In the genomic region with DNA sequence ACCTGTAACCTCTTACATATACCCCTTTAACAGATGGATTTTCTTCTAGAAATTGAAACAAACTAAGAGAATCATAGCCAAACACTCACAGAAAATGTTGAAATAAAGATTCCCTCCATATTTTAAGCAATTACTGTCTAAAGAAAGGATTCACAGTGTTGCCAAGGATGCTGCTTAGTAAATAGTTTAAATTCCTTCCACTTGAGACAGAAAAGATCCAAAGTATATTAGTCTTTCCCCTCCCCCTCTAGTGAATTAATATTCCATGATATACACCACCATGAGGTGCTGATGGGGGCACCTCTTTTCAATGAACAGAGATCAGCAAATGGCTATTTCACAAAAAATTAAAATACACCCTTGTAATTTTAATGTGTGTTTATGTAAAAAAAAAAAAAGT, we compare ENCODE assay signal across 2 cellular contexts.
TF ChIP-seq lines count a peak whose summit lies in the region.

No MANE protein-coding gene starts in this region.

TF ChIP-seq in A549, 52 proteins besides CTCF, POLR2A, EP300 and RAD21 (continued from another document):
- TF ChIP-seq, protein P1, sequence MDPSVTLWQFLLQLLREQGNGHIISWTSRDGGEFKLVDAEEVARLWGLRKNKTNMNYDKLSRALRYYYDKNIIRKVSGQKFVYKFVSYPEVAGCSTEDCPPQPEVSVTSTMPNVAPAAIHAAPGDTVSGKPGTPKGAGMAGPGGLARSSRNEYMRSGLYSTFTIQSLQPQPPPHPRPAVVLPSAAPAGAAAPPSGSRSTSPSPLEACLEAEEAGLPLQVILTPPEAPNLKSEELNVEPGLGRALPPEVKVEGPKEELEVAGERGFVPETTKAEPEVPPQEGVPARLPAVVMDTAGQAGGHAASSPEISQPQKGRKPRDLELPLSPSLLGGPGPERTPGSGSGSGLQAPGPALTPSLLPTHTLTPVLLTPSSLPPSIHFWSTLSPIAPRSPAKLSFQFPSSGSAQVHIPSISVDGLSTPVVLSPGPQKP (IDR thresholded peaks at IDR 0.05; ENCODE audit: low read depth, low read length): no peak

TF ChIP-seq in GM23338, 12 proteins besides CTCF, POLR2A, EP300 and RAD21 (continued from another document):
- no peak for TF ChIP-seq ZNF331 (CRISPR knock-in tag; IDR thresholded peaks at IDR 0.05; ENCODE audit: low read depth)
- TF ChIP-seq CREB1 (CRISPR knock-in tag; IDR thresholded peaks at IDR 0.05; ENCODE audit: low read depth): no peak
- no peak for TF ChIP-seq JUNB (IDR thresholded peaks at IDR 0.05; ENCODE audit: unreplicated experiment)
- TF ChIP-seq POLR2AphosphoS5 (IDR thresholded peaks at IDR 0.05; ENCODE audit: low read depth): no peak
- TF ChIP-seq, protein P2, sequence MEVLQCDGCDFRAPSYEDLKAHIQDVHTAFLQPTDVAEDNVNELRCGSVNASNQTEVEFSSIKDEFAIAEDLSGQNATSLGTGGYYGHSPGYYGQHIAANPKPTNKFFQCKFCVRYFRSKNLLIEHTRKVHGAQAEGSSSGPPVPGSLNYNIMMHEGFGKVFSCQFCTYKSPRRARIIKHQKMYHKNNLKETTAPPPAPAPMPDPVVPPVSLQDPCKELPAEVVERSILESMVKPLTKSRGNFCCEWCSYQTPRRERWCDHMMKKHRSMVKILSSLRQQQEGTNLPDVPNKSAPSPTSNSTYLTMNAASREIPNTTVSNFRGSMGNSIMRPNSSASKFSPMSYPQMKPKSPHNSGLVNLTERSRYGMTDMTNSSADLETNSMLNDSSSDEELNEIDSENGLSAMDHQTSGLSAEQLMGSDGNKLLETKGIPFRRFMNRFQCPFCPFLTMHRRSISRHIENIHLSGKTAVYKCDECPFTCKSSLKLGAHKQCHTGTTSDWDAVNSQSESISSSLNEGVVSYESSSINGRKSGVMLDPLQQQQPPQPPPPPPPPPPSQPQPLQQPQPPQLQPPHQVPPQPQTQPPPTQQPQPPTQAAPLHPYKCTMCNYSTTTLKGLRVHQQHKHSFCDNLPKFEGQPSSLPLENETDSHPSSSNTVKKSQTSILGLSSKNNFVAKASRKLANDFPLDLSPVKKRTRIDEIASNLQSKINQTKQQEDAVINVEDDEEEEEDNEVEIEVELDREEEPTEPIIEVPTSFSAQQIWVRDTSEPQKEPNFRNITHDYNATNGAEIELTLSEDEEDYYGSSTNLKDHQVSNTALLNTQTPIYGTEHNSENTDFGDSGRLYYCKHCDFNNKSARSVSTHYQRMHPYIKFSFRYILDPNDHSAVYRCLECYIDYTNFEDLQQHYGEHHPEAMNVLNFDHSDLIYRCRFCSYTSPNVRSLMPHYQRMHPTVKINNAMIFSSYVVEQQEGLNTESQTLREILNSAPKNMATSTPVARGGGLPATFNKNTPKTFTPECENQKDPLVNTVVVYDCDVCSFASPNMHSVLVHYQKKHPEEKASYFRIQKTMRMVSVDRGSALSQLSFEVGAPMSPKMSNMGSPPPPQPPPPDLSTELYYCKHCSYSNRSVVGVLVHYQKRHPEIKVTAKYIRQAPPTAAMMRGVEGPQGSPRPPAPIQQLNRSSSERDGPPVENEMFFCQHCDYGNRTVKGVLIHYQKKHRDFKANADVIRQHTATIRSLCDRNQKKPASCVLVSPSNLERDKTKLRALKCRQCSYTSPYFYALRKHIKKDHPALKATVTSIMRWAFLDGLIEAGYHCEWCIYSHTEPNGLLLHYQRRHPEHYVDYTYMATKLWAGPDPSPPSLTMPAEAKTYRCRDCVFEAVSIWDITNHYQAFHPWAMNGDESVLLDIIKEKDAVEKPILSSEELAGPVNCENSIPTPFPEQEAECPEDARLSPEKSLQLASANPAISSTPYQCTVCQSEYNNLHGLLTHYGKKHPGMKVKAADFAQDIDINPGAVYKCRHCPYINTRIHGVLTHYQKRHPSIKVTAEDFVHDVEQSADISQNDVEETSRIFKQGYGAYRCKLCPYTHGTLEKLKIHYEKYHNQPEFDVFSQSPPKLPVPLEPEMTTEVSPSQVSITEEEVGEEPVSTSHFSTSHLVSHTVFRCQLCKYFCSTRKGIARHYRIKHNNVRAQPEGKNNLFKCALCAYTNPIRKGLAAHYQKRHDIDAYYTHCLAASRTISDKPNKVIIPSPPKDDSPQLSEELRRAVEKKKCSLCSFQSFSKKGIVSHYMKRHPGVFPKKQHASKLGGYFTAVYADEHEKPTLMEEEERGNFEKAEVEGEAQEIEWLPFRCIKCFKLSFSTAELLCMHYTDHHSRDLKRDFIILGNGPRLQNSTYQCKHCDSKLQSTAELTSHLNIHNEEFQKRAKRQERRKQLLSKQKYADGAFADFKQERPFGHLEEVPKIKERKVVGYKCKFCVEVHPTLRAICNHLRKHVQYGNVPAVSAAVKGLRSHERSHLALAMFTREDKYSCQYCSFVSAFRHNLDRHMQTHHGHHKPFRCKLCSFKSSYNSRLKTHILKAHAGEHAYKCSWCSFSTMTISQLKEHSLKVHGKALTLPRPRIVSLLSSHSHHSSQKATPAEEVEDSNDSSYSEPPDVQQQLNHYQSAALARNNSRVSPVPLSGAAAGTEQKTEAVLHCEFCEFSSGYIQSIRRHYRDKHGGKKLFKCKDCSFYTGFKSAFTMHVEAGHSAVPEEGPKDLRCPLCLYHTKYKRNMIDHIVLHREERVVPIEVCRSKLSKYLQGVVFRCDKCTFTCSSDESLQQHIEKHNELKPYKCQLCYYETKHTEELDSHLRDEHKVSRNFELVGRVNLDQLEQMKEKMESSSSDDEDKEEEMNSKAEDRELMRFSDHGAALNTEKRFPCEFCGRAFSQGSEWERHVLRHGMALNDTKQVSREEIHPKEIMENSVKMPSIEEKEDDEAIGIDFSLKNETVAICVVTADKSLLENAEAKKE (CRISPR knock-in tag; IDR thresholded peaks at IDR 0.05): no peak
- TF ChIP-seq, protein P3, sequence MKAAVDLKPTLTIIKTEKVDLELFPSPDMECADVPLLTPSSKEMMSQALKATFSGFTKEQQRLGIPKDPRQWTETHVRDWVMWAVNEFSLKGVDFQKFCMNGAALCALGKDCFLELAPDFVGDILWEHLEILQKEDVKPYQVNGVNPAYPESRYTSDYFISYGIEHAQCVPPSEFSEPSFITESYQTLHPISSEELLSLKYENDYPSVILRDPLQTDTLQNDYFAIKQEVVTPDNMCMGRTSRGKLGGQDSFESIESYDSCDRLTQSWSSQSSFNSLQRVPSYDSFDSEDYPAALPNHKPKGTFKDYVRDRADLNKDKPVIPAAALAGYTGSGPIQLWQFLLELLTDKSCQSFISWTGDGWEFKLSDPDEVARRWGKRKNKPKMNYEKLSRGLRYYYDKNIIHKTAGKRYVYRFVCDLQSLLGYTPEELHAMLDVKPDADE (IDR thresholded peaks at IDR 0.05): no peak
- no peak for TF ChIP-seq ZNF114 (CRISPR knock-in tag; IDR thresholded peaks at IDR 0.05)
- no peak for TF ChIP-seq EZH2phosphoT487 (IDR thresholded peaks at IDR 0.05; ENCODE audit: unreplicated experiment)
- no peak for TF ChIP-seq NANOG (IDR thresholded peaks at IDR 0.05; ENCODE audit: borderline replicate concordance)
